ENCODE assay signal across 8 cellular contexts in genomic region chrX:71095555-71095970, GRCh38. TPM values are rescaled to one million over a fixed set of nuclear protein-coding genes. Genes with fewer than 3 reads are reported as not detected.
DNase-seq lines count a peak whose midpoint lies in the region; ATAC-seq, FAIRE-seq and TF ChIP-seq lines count a peak whose summit lies in the region.

Gene FOXO4, plus strand, starts transcription at chrX:71095851. Its CDS starts 678 bp downstream, at chrX:71096529.

- no peaks in the 10 kb centered on the region for H3K27me3 ChIP-seq in right atrium auricular region
- no peaks in the 10 kb centered on the region for H3K27me3 ChIP-seq in uterus

- H3K4me3 ChIP-seq in right atrium auricular region: peak within 1 kb of the TSS; percentile 45 to 54
- peak within 1 kb of the TSS; percentile 57 to 63 for H3K4me3 ChIP-seq in uterus

- H3K27me3 Mint-ChIP-seq in T-helper 1 cell treated with Interleukin-12 subunit alpha and Interleukin-12 subunit beta and Interleukin-4 antibody, amounts not matched to agents 30 μg/mL and 1 μg/mL, for 36 hours (ENCODE audit: low read depth): no peaks in the 10 kb centered on the region

- H3K9me3 ChIP-seq in right atrium auricular region: no peaks in the 10 kb centered on the region
- H3K9me3 ChIP-seq in uterus: no peaks in the 10 kb centered on the region

- peak within 1 kb of the TSS; percentile 90 for H3K27ac Mint-ChIP-seq in T-helper 1 cell treated with Interleukin-12 subunit alpha and Interleukin-12 subunit beta and Interleukin-4 antibody, amounts not matched to agents 30 μg/mL and 1 μg/mL, for 36 hours

- FAIRE-seq in GM12892 (lab: Jason Lieb, UNC): peak; percentile 98

- DNase-seq in GM12892 (ENCODE audit: insufficient read length) (peak; percentile 85), NCI-H1694 (lab: John Stamatoyannopoulos, UW) (peak; percentile 75), amygdala (lab: John Stamatoyannopoulos, UW) (peak; percentile 16 to 95 (median 80)), right atrium auricular region (ENCODE audit: low spot score) (peak; percentile 92), putamen (ENCODE audit: low spot score) (peak; percentile 91), uterus (peak; percentile 89 to 94)

- H3K36me3 Mint-ChIP-seq in T-helper 1 cell treated with Interleukin-12 subunit alpha and Interleukin-12 subunit beta and Interleukin-4 antibody, amounts not matched to agents 30 μg/mL and 1 μg/mL, for 36 hours (ENCODE audit: low read depth): no peaks in the 10 kb centered on the region

- H3K27ac ChIP-seq in right atrium auricular region (peak within 1 kb of the TSS; percentile 67 to 73), uterus (peak within 1 kb of the TSS; percentile 84 to 89)

- no peaks in the 10 kb centered on the region for H3K9me3 Mint-ChIP-seq in T-helper 1 cell treated with Interleukin-12 subunit alpha and Interleukin-12 subunit beta and Interleukin-4 antibody, amounts not matched to agents 30 μg/mL and 1 μg/mL, for 36 hours

- no peak for TF ChIP-seq CTCF in right atrium auricular region (IDR thresholded peaks at IDR 0.05)
- no peak for TF ChIP-seq CTCF in uterus (IDR thresholded peaks at IDR 0.05)

- peaks cover 25% of the 10 kb centered on the region for H3K4me1 Mint-ChIP-seq in T-helper 1 cell treated with Interleukin-12 subunit alpha and Interleukin-12 subunit beta and Interleukin-4 antibody, amounts not matched to agents 30 μg/mL and 1 μg/mL, for 36 hours (ENCODE audit: low read depth)

- H3K36me3 ChIP-seq in right atrium auricular region (no peaks in the 10 kb centered on the region), uterus (no peaks in the 10 kb centered on the region)

- H3K4me3 Mint-ChIP-seq in T-helper 1 cell treated with Interleukin-12 subunit alpha and Interleukin-12 subunit beta and Interleukin-4 antibody, amounts not matched to agents 30 μg/mL and 1 μg/mL, for 36 hours: peak within 1 kb of the TSS; percentile 95

- peaks cover 0 to 13% of the 10 kb centered on the region in 2 donors for H3K4me1 ChIP-seq in right atrium auricular region
- H3K4me1 ChIP-seq in uterus: no peaks in the 10 kb centered on the region

- ATAC-seq in HG02870 (IDR thresholded peaks at IDR 0.05; ENCODE audit: unreplicated experiment): peak; percentile 74

- TF ChIP-seq POLR2A in GM12892 (IDR thresholded peaks at IDR 0.05; ENCODE audit: low read depth, low read length) (no peak), uterus (IDR thresholded peaks at IDR 0.05) (peak; percentile 9 to 32)

- intact Hi-C loops in uterus (cut with DNase I; ENCODE audit: low total_unique reads): no loop called here

RNA-seq across cellular contexts. Expression of gene FOXO4, which starts in this region (rescaled TPM):
- 3.7 TPM for polyA plus RNA-seq in GM12892 (2012; ENCODE audit: missing spikeins)
- total RNA-seq in right atrium auricular region (10 to 100 TPM; 12.4 to 17.0 TPM), uterus (10 to 100 TPM in 2 of 4 donors, 1 to 10 TPM in 2; 7.9 to 40.6 (median 10.1) TPM)

Comparison
In these comparisons a context has a peak if more than half of its experiments do, and no peak if none do; other contexts are left out.
1. Peak in every context shown above with its lines: DNase-seq, ATAC-seq, H3K4me3 ChIP-seq and H3K27ac ChIP-seq.